ENCODE assay signal across 23 cellular contexts in the genomic region with DNA sequence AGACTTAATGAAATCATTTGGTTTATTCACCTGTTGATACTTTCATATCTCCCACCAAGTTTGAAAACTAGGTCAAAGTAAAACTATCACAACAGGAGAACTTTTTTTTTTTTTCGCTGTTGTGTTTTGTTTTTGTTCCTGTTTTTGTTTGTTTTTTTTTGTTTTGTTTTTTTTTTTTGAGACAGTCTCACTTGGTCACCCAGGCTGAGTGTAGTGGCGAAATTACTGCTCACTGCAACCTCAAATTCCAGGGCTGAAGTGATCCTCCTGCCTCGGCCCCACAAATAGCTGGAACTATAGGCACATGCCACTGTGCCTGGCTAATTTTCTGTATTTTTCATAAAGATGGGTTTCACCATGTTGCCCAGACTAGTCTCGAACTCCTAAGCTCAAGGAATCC. TPM values are rescaled to one million over a fixed set of nuclear protein-coding genes. Genes with fewer than 3 reads are reported as not detected.
DNase-seq lines count a peak whose midpoint lies in the region; ATAC-seq and TF ChIP-seq lines count a peak whose summit lies in the region.
"Had no signal": no experiment of that assay in that cellular context is flagged by ENCODE, and none has a peak within 500 bp of the region (broad histone marks: within the 10 kb centered on the region; RNA-seq: fewer than 3 reads in every experiment).

No MANE protein-coding gene starts in this region.

- H3K27ac ChIP-seq in thyroid gland: peak overlapping the region in 2 of 3 donors; percentile 30 to 40
- H3K27ac ChIP-seq: GM23248, KMS-11, PC-9, RWPE1 had no signal

- no peaks in the 10 kb centered on the region for H3K27me3 Mint-ChIP-seq in mesothelial cell of epicardium (ENCODE audit: low read depth)
- H3K27me3 Mint-ChIP-seq: CD8-positive, alpha-beta memory T cell; T-cell had no signal

- whole genome bisulfite sequencing in thyroid gland, 2 donors: 39 to 60% methylated on average over 4 of the region's 4 CpGs

- H3K4me1 ChIP-seq in thyroid gland: peaks cover 36 to 39% of the 10 kb centered on the region in 2 donors

- DNase-seq in thyroid gland (peak; percentile 32 to 65), mesothelial cell of epicardium (ENCODE audit: low spot score in 2 of 2, unreplicated experiment in 2 of 2) (no peak), DMS79 treated with DMSO at 0.1 percent for 48 hours (lab: John Stamatoyannopoulos, UW) (no peak), NCI-H146 (lab: John Stamatoyannopoulos, UW) (no peak)
- DNase-seq: ACHN; C1 segment of cervical spinal cord; CD8-positive, alpha-beta memory T cell; GM23248; HCEC 1CT; MV-4-11; NCI-H1417; NCI-H187 treated with DMSO at 0.1 percent for 48 hours; NCI-H226; NCI-H524 treated with DMSO at 0.1 percent for 48 hours; PC-9; SIG-M5; T-cell had no signal

- H3K4me1 Mint-ChIP-seq in mesothelial cell of epicardium: peaks cover 14% of the 10 kb centered on the region

- no peak for TF ChIP-seq CTCF in thyroid gland (IDR thresholded peaks at IDR 0.05)
- no peak for TF ChIP-seq CTCF in mesothelial cell of epicardium (IDR thresholded peaks at IDR 0.05; ENCODE audit: unreplicated experiment)

- intact Hi-C loops in thyroid gland (cut with DNase I): no loop called here

- peaks cover 33% of the 10 kb centered on the region for H3K36me3 Mint-ChIP-seq in mesothelial cell of epicardium

- no peaks in the 10 kb centered on the region for H3K27me3 ChIP-seq in thyroid gland

- H3K4me3 ChIP-seq in thyroid gland (replicated peaks in 1 of 3): no peak overlapping the region
- H3K4me3 ChIP-seq: GM23248, PC-9 had no signal

- no peaks in the 10 kb centered on the region for H3K9me3 ChIP-seq in thyroid gland

- H3K36me3 ChIP-seq in thyroid gland: no peaks in the 10 kb centered on the region

- no peak overlapping the region for H3K27ac Mint-ChIP-seq in mesothelial cell of epicardium
- H3K27ac Mint-ChIP-seq: CD8-positive, alpha-beta memory T cell; T-cell had no signal

- ATAC-seq in GM18498 (IDR thresholded peaks at IDR 0.05; ENCODE audit: unreplicated experiment) (peak; percentile 48), GM21515 (IDR thresholded peaks at IDR 0.05; ENCODE audit: unreplicated experiment) (peak; percentile 57), HG03442 (IDR thresholded peaks at IDR 0.05; ENCODE audit: unreplicated experiment) (peak; percentile 41)
- ATAC-seq: SK-N-SH treated with all-trans-retinoic acid at 6 μM for 48 hours, T-cell had no signal

- TF ChIP-seq POLR2A in thyroid gland (IDR thresholded peaks at IDR 0.05): no peak

- no peak overlapping the region for H3K4me3 Mint-ChIP-seq in mesothelial cell of epicardium
- H3K4me3 Mint-ChIP-seq: T-cell had no signal

- peaks cover 27% of the 10 kb centered on the region for H3K9me3 Mint-ChIP-seq in mesothelial cell of epicardium

RNA-seq across cellular contexts. Expression of a gene that starts 49.3 kb away (rescaled TPM):
- total RNA-seq in thyroid gland: 10 to 100 TPM; 29.8 to 51.0 (median 47.1) TPM
- total RNA-seq in mesothelial cell of epicardium: 41.4 to 45.8 TPM (median 42.5 TPM) in 3 replicates

Comparison
In these comparisons a context has a peak if more than half of its experiments do, and no peak if none do; other contexts are left out.
1. DNase-seq: peak in thyroid gland (2 of 2); none in mesothelial cell of epicardium (0 of 2), DMS79 treated with DMSO at 0.1 percent for 48 hours (single experiment) and NCI-H146 (single experiment).
2. Peak in every context shown above with its lines, with median percentiles within 50 percentile points of each other: ATAC-seq.